ENCODE assay signal across 27 cellular contexts in genomic region chr6:32761084-32761483, GRCh38. TPM values are rescaled to one million over a fixed set of nuclear protein-coding genes. Genes with fewer than 3 reads are reported as not detected.
DNase-seq lines count a peak whose midpoint lies in the region; ATAC-seq lines count a peak whose summit lies in the region.
"Had no signal": no experiment of that assay in that cellular context is flagged by ENCODE, and none has a peak within 500 bp of the region (broad histone marks: within the 10 kb centered on the region; RNA-seq: fewer than 3 reads in every experiment).

No MANE protein-coding gene starts in this region.

- H3K36me3 Mint-ChIP-seq in IgD-negative memory B cell, result peaks cover 5% of the 10 kb centered on the region
- no peaks in the 10 kb centered on the region for H3K36me3 Mint-ChIP-seq in effector memory CD8-positive, alpha-beta T cell (ENCODE audit: insufficient read depth)
- no peaks in the 10 kb centered on the region for H3K36me3 Mint-ChIP-seq in stimulated activated effector memory CD8-positive, alpha-beta T cell treated with anti-CD3 and anti-CD28 coated beads, Interleukin-12 subunit alpha, Interleukin-12 subunit beta, amount 100 ng/mL, for 72 hours
- H3K36me3 Mint-ChIP-seq: activated naive CD4-positive, alpha-beta T cell treated with anti-CD3 and anti-CD28 coated beads, Interleukin-2, amount 50 U/mL, for 24 hours; type B pancreatic cell had no signal

- peaks cover 0 to 1% (median 0%) of the 10 kb centered on the region in 3 donors for H3K4me1 Mint-ChIP-seq in IgD-negative memory B cell
- no peaks in the 10 kb centered on the region for H3K4me1 Mint-ChIP-seq in effector memory CD8-positive, alpha-beta T cell (ENCODE audit: low read depth in 2 of 2)
- no peaks in the 10 kb centered on the region for H3K4me1 Mint-ChIP-seq in stimulated activated effector memory CD8-positive, alpha-beta T cell treated with anti-CD3 and anti-CD28 coated beads, Interleukin-12 subunit alpha, Interleukin-12 subunit beta, amount 100 ng/mL, for 72 hours

- ATAC-seq in effector memory CD8-positive, alpha-beta T cell (replicated peaks), result peak; percentile 81
- peak; percentile 55 for ATAC-seq in stimulated activated effector memory CD8-positive, alpha-beta T cell treated with anti-CD3 and anti-CD28 coated beads, Interleukin-12 subunit alpha, Interleukin-12 subunit beta, amount 100 ng/mL, for 72 hours
- no peak for ATAC-seq in GM18861 (IDR thresholded peaks at IDR 0.05; ENCODE audit: unreplicated experiment)

- DNase-seq in DMS53 (lab: John Stamatoyannopoulos, UW), result peak; percentile 25
- DNase-seq in DMS53 treated with DMSO at 0.1 percent for 48 hours (lab: John Stamatoyannopoulos, UW; ENCODE audit: unreplicated experiment), result no peak
- DNase-seq in effector memory CD8-positive, alpha-beta T cell, result no peak
- DNase-seq in stimulated activated effector memory CD8-positive, alpha-beta T cell treated with anti-CD3 and anti-CD28 coated beads, Interleukin-12 subunit alpha, Interleukin-12 subunit beta, amount 100 ng/mL, for 72 hours (ENCODE audit: low spot score in 2 of 2), result no peak
- no peak for DNase-seq in AG20443 (ENCODE audit: low spot score)
- DNase-seq in NCI-H1694 (lab: John Stamatoyannopoulos, UW), result no peak
- DNase-seq: activated CD4-positive, alpha-beta T cell treated with anti-CD3 and anti-CD28 coated beads, Interleukin-2, amount 50 U/mL, for 4 hours; activated CD4-positive, CD25-positive, alpha-beta regulatory T cell; anterior cingulate cortex; NCI-H1048; NCI-H1694 treated with DMSO at 0.1 percent for 48 hours; NCI-H2171; NCI-H510A treated with DMSO at 0.1 percent for 48 hours; OCI-M1; right lobe of liver; spleen; stimulated activated CD8-positive, alpha-beta memory T cell treated with anti-CD3 and anti-CD28 coated beads, Interleukin-4, amount 100 ng/mL, for 48 hours; substantia nigra; T-helper 1 cell had no signal

- peak overlapping the region in 2 of 3 donors; percentile 59 to 66 for H3K27ac Mint-ChIP-seq in IgD-negative memory B cell
- no peak overlapping the region for H3K27ac Mint-ChIP-seq in effector memory CD8-positive, alpha-beta T cell
- H3K27ac Mint-ChIP-seq in stimulated activated effector memory CD8-positive, alpha-beta T cell treated with anti-CD3 and anti-CD28 coated beads, Interleukin-12 subunit alpha, Interleukin-12 subunit beta, amount 100 ng/mL, for 72 hours, result no peak overlapping the region
- H3K27ac Mint-ChIP-seq: activated T-helper 2 cell treated with anti-CD3 and anti-CD28 coated beads, Interferon-gamma antibody, Interleukin-2, Interleukin-4, amounts not matched to agents 10 μg/mL and 5 μg/mL and 100 μg/mL, durations not matched to agents 14 hours and 24 hours and 36 hours; type B pancreatic cell had no signal

- no peaks in the 10 kb centered on the region for H3K9me3 Mint-ChIP-seq in IgD-negative memory B cell
- no peaks in the 10 kb centered on the region for H3K9me3 Mint-ChIP-seq in effector memory CD8-positive, alpha-beta T cell
- H3K9me3 Mint-ChIP-seq in stimulated activated effector memory CD8-positive, alpha-beta T cell treated with anti-CD3 and anti-CD28 coated beads, Interleukin-12 subunit alpha, Interleukin-12 subunit beta, amount 100 ng/mL, for 72 hours, result no peaks in the 10 kb centered on the region
- H3K9me3 Mint-ChIP-seq: activated naive CD4-positive, alpha-beta T cell treated with anti-CD3 and anti-CD28 coated beads, Interleukin-2, amount 50 U/mL, for 24 hours; activated T-helper 2 cell treated with anti-CD3 and anti-CD28 coated beads, Interferon-gamma antibody, Interleukin-2, Interleukin-4, amounts not matched to agents 10 μg/mL and 5 μg/mL and 100 μg/mL, durations not matched to agents 14 hours and 24 hours and 36 hours; type B pancreatic cell had no signal

- peaks cover 4% of the 10 kb centered on the region for H3K27me3 Mint-ChIP-seq in IgD-negative memory B cell
- peaks cover 49 to 67% of the 10 kb centered on the region in 2 donors for H3K27me3 Mint-ChIP-seq in effector memory CD8-positive, alpha-beta T cell

- peak overlapping the region; percentile 68 to 90 (median 78) for H3K4me3 Mint-ChIP-seq in IgD-negative memory B cell
- no peak overlapping the region for H3K4me3 Mint-ChIP-seq in effector memory CD8-positive, alpha-beta T cell
- H3K4me3 Mint-ChIP-seq in stimulated activated effector memory CD8-positive, alpha-beta T cell treated with anti-CD3 and anti-CD28 coated beads, Interleukin-12 subunit alpha, Interleukin-12 subunit beta, amount 100 ng/mL, for 72 hours, result no peak overlapping the region
- H3K4me3 Mint-ChIP-seq: type B pancreatic cell had no signal

RNA-seq across cellular contexts. Expression of gene HLA-DQB2, which starts 2.2 kb away (rescaled TPM):
- 121 TPM for polyA plus RNA-seq in IgD-negative memory B cell
- polyA plus RNA-seq: H1, hepatocyte, mammary epithelial cell had no signal

RNA-seq across cellular contexts. Expression of gene HLA-DQA2, which starts 19.9 kb away (rescaled TPM):
- polyA plus RNA-seq in IgD-negative memory B cell, result 167 TPM
- polyA plus RNA-seq: H1, hepatocyte, mammary epithelial cell had no signal

RNA-seq across cellular contexts. Expression of gene HLA-DOB, which starts 55.7 kb away (rescaled TPM):
- polyA plus RNA-seq in IgD-negative memory B cell, result 368 TPM

Comparison
In these comparisons a context has a peak if more than half of its experiments do, and no peak if none do; other contexts are left out.
1. H3K27ac Mint-ChIP-seq: peak in IgD-negative memory B cell (2 of 3); none in effector memory CD8-positive, alpha-beta T cell (0 of 2) and stimulated activated effector memory CD8-positive, alpha-beta T cell treated with anti-CD3 and anti-CD28 coated beads, Interleukin-12 subunit alpha, Interleukin-12 subunit beta, amount 100 ng/mL, for 72 hours (single experiment).
2. H3K4me3 Mint-ChIP-seq: peak in IgD-negative memory B cell (4 of 4); none in effector memory CD8-positive, alpha-beta T cell (0 of 2) and stimulated activated effector memory CD8-positive, alpha-beta T cell treated with anti-CD3 and anti-CD28 coated beads, Interleukin-12 subunit alpha, Interleukin-12 subunit beta, amount 100 ng/mL, for 72 hours (single experiment).